In genomic region chrX:29229802-29230201, GRCh38 we compare ENCODE assay signal across 14 cellular contexts.
"Had no signal": no experiment of that assay in that cellular context is flagged by ENCODE, and none has a peak within 500 bp of the region (broad histone marks: within the 10 kb centered on the region; RNA-seq: fewer than 3 reads in every experiment).

No MANE protein-coding gene starts in this region.

- H3K27ac ChIP-seq: colonic mucosa, transverse colon had no signal

- H3K27me3 ChIP-seq: colonic mucosa, transverse colon had no signal

- H3K4me3 ChIP-seq: colonic mucosa, lung, transverse colon had no signal

- H3K4me1 ChIP-seq: colonic mucosa, transverse colon had no signal

- DNase-seq: activated CD4-positive, alpha-beta T cell treated with anti-CD3 and anti-CD28 coated beads, Interleukin-2, amount 50 U/mL, for 4 hours; activated CD4-positive, CD25-positive, alpha-beta regulatory T cell treated with anti-CD3 and anti-CD28 coated beads, Interleukin-2, amount 50 U/mL, for 72 hours; activated effector memory CD4-positive, alpha-beta T cell treated with anti-CD3 and anti-CD28 coated beads, Interleukin-2, amount 50 U/mL, for 16 hours; activated T-cell treated with anti-CD3 and anti-CD28 coated beads, Interleukin-2, amount 50 U/mL, for 24 hours; colonic mucosa; immature natural killer cell; left cardiac atrium; naive thymus-derived CD4-positive, alpha-beta T cell; right cardiac atrium; substantia nigra; SW 1271; transverse colon had no signal

- H3K36me3 ChIP-seq: colonic mucosa, transverse colon had no signal

- H3K9me3 ChIP-seq: colonic mucosa, transverse colon had no signal

- ATAC-seq: left cardiac atrium; naive thymus-derived CD4-positive, alpha-beta T cell; right cardiac atrium; stimulated activated memory B cell treated with anti-CD40 and anti-IgM and Interleukin-4, amounts not matched to agents 10 μg/mL and 1 μg/mL and 100 μg/mL, for 72 hours had no signal
